Comparison of ENCODE assay signal across 20 cellular contexts in genomic region chr2:174180837-174181236, GRCh38.
A peak's percentile ranks its signal among the peaks of the same experiment; 100 is the strongest.
DNase-seq lines count a peak whose midpoint lies in the region; ATAC-seq, FAIRE-seq and TF ChIP-seq lines count a peak whose summit lies in the region.
"Had no signal": no experiment of that assay in that cellular context is flagged by ENCODE, and none has a peak within 500 bp of the region (broad histone marks: within the 10 kb centered on the region; RNA-seq: fewer than 3 reads in every experiment).

No MANE protein-coding gene starts in this region.

- H2BK12ac ChIP-seq in H9 (ENCODE audit: insufficient read length, low read depth, low read length) = no peak overlapping the region

- peaks cover 3% of the 10 kb centered on the region for H3K9me1 ChIP-seq in endothelial cell of umbilical vein (replicated peaks; ENCODE audit: control insufficient read depth, extremely low read depth, insufficient read depth, low read length)

- H2BK15ac ChIP-seq in H9 (ENCODE audit: low read depth, low read length) = no peak overlapping the region

- POLR2A ChIA-PET in A549 (lab: Yijun Ruan, JAX) = no interaction called here
- POLR2A ChIA-PET in endothelial cell of umbilical vein (lab: Charles Lee) = no interaction called here

- no peak for TF ChIP-seq POLR2A in A549 (IDR thresholded peaks at IDR 0.05; ENCODE audit: low read length)
- no peak for TF ChIP-seq POLR2A in endothelial cell of umbilical vein (IDR thresholded peaks at IDR 0.05; ENCODE audit: low read depth, low read length)

- ATAC-seq in A549 (peak in 1 of 2 experiments; percentile 68; a peak in 3 of 6 replicates), GM18498 (IDR thresholded peaks at IDR 0.05; ENCODE audit: unreplicated experiment) (no peak), GM19328 (IDR thresholded peaks at IDR 0.05; ENCODE audit: unreplicated experiment) (no peak)
- no peak for ATAC-seq in activated naive CD8-positive, alpha-beta T cell treated with anti-CD3 and anti-CD28 coated beads, Interleukin-2, amount 50 U/mL, for 24 hours

- no peak overlapping the region for H3K4ac ChIP-seq in H9 (ENCODE audit: low read depth, low read length)

- H3K9me3 Mint-ChIP-seq in H9 = peaks cover under 1 to 1% of the 10 kb centered on the region in 2 experiments; a peak in 4 of 5 replicates
- H3K9me3 Mint-ChIP-seq in activated naive CD8-positive, alpha-beta T cell treated with anti-CD3 and anti-CD28 coated beads, Interleukin-2, amount 50 U/mL, for 24 hours = peaks cover 8% of the 10 kb centered on the region
- H3K9me3 Mint-ChIP-seq: CD4-positive, alpha-beta T cell had no signal

- no peaks in the 10 kb centered on the region; the same call in 1 of the 2 replicates for H3K79me2 ChIP-seq in H9 (ENCODE audit: insufficient read depth, low read length)
- H3K79me2 ChIP-seq in endothelial cell of umbilical vein (ENCODE audit: control insufficient read depth, insufficient read depth, low read length) = peaks cover 51% of the 10 kb centered on the region

- H2AK5ac ChIP-seq in H9 (ENCODE audit: insufficient read length, low read length) = no peak overlapping the region

- no peak for TF ChIP-seq EP300 in A549 (IDR thresholded peaks at IDR 0.05)

- no peak overlapping the region for H4K8ac ChIP-seq in H9 (replicated peaks; ENCODE audit: insufficient read length, low read depth, low read length)

- H3K36me3 ChIP-seq in SK-N-MC (ENCODE audit: insufficient read depth, low read length) (peaks cover 10% of the 10 kb centered on the region; the same call in 1 of the 2 replicates), endothelial cell of umbilical vein (ENCODE audit: control insufficient read depth in 2 of 2, extremely low read depth in 1 of 2, insufficient read depth in 2 of 2, low read length in 2 of 2) (no peaks in the 10 kb centered on the region)

- FAIRE-seq in A549 (lab: Jason Lieb, UNC) (no peak), endothelial cell of umbilical vein (lab: Jason Lieb, UNC) (no peak)
- FAIRE-seq: A204.1 had no signal

- H3K9ac ChIP-seq in H9 (ENCODE audit: extremely low read depth, insufficient read length, low read length) = no peak overlapping the region
- no peak overlapping the region for H3K9ac ChIP-seq in SK-N-MC (ENCODE audit: insufficient read length)
- H3K9ac ChIP-seq in endothelial cell of umbilical vein (replicated peaks; ENCODE audit: extremely low read depth, insufficient read depth, low read length) = no peak overlapping the region
- H3K9ac ChIP-seq: SK-N-SH had no signal

- no peaks in the 10 kb centered on the region for H3K27me3 Mint-ChIP-seq in H9 (ENCODE audit: low read depth)
- no peaks in the 10 kb centered on the region for H3K27me3 Mint-ChIP-seq in activated naive CD8-positive, alpha-beta T cell treated with anti-CD3 and anti-CD28 coated beads, Interleukin-2, amount 50 U/mL, for 24 hours
- H3K27me3 Mint-ChIP-seq: CD4-positive, alpha-beta T cell; IgD-negative memory B cell had no signal

- H3K27ac ChIP-seq in A549 (no peak overlapping the region), H9 (ENCODE audit: insufficient read length, low read depth, low read length) (no peak overlapping the region), SK-N-MC (peak overlapping the region; percentile 43), endothelial cell of umbilical vein (ENCODE audit: insufficient read depth, low read depth, low read length) (no peak overlapping the region)

- no peaks in the 10 kb centered on the region for H3K23me2 ChIP-seq in H9 (ENCODE audit: insufficient read length, low read depth, low read length, poor library complexity, severe bottlenecking)

- no peak overlapping the region for H2BK5ac ChIP-seq in H9 (ENCODE audit: insufficient read length, low read length)

- H2AFZ ChIP-seq in H9 (ENCODE audit: low read length) = no peak overlapping the region
- no peak overlapping the region for H2AFZ ChIP-seq in endothelial cell of umbilical vein (ENCODE audit: low read depth, low read length)

- H4K20me1 ChIP-seq in H9 (ENCODE audit: control insufficient read depth, insufficient read depth, insufficient read length) (no peaks in the 10 kb centered on the region), endothelial cell of umbilical vein (replicated peaks; ENCODE audit: control insufficient read depth, extremely low read depth, insufficient read depth, low read length) (no peaks in the 10 kb centered on the region)

- peak in 1 of 2 experiments; percentile 16 for DNase-seq in A549 (ENCODE audit: low read depth in 1 of 2, low spot score in 1 of 2)
- DNase-seq in H9 = no peak
- no peak for DNase-seq in SK-N-MC (ENCODE audit: low read depth, low spot score)
- DNase-seq in endothelial cell of umbilical vein (ENCODE audit: low read depth, low spot score) = peak; percentile 3
- DNase-seq in activated naive CD8-positive, alpha-beta T cell treated with anti-CD3 and anti-CD28 coated beads, Interleukin-2, amount 50 U/mL, for 24 hours = no peak
- no peak for DNase-seq in C1 segment of cervical spinal cord (lab: John Stamatoyannopoulos, UW)
- DNase-seq: CD4-positive, alpha-beta T cell; COR-L47; DND-41; GOT3; Karpas-422; NCI-H1694 treated with DMSO at 0.1 percent for 48 hours; NCI-H446 treated with DMSO at 0.1 percent for 48 hours; NCI-H526 treated with DMSO at 0.1 percent for 48 hours; SHP77 had no signal

- H3K36me3 Mint-ChIP-seq in H9 (ENCODE audit: insufficient read depth in 1 of 3, low read depth in 3 of 3) = peaks cover 0 to 4% (median 2%) of the 10 kb centered on the region in 3 experiments; a peak in 5 of 7 replicates
- H3K36me3 Mint-ChIP-seq in activated naive CD8-positive, alpha-beta T cell treated with anti-CD3 and anti-CD28 coated beads, Interleukin-2, amount 50 U/mL, for 24 hours (ENCODE audit: low read depth) = peaks cover 31% of the 10 kb centered on the region

- TF ChIP-seq CTCF in A549 (IDR thresholded peaks at IDR 0.05) = no peak
- no peak for TF ChIP-seq CTCF in H9 (conservative IDR thresholded peaks at IDR 0.05)
- TF ChIP-seq CTCF in endothelial cell of umbilical vein (IDR thresholded peaks at IDR 0.05; ENCODE audit: extremely low read depth in 1 of 2, insufficient read depth in 1 of 2, low read depth in 1 of 2, low read length in 2 of 2) = no peak

- H3K23ac ChIP-seq in H9 (ENCODE audit: insufficient read length, low read depth, low read length) = no peak overlapping the region

- H2BK20ac ChIP-seq in H9 (ENCODE audit: low read depth, low read length, poor library complexity, severe bottlenecking) = no peak overlapping the region

- intact Hi-C loops in endothelial cell of umbilical vein (cut with micrococcal nuclease) = no loop called here

- BruUV-seq in endothelial cell of umbilical vein (replicated peaks; lab: Mats Ljungman, UMichigan) = no TSS peak

- H4K91ac ChIP-seq in H9 (ENCODE audit: insufficient read length, low read depth, low read length) = no peak overlapping the region

- no peaks in the 10 kb centered on the region for H3K79me1 ChIP-seq in H9 (ENCODE audit: insufficient read depth, low read depth, low read length, poor library complexity, severe bottlenecking)

- no peak overlapping the region for H3K18ac ChIP-seq in H9 (ENCODE audit: insufficient read length, low read depth, low read length)

- no peak overlapping the region for H2BK120ac ChIP-seq in H9 (ENCODE audit: low read depth, low read length, poor library complexity, severe bottlenecking)

- no peak overlapping the region for H3K14ac ChIP-seq in H9 (ENCODE audit: insufficient read depth, low read length)

- H3K27me3 ChIP-seq in H9 (ENCODE audit: insufficient read depth, low read length) (no peaks in the 10 kb centered on the region), endothelial cell of umbilical vein (ENCODE audit: control insufficient read depth in 2 of 2, insufficient read depth in 2 of 2, low read length in 2 of 2) (no peaks in the 10 kb centered on the region)

- TF ChIP-seq RAD21 in A549 (conservative IDR thresholded peaks at IDR 0.05 in 1 of 2, IDR thresholded peaks at IDR 0.05 in 1 of 2) = no peak

- H3K56ac ChIP-seq in H9 (ENCODE audit: insufficient read length, low read depth, low read length) = no peak overlapping the region

- peak overlapping the region in 2 of 3 experiments; percentile 16 to 75; a peak in 2 of 7 replicates for H3K27ac Mint-ChIP-seq in H9
- no peak overlapping the region for H3K27ac Mint-ChIP-seq in activated naive CD8-positive, alpha-beta T cell treated with anti-CD3 and anti-CD28 coated beads, Interleukin-2, amount 50 U/mL, for 24 hours
- H3K27ac Mint-ChIP-seq: CD4-positive, alpha-beta T cell had no signal

- H3K4me3 Mint-ChIP-seq in H9 = no peak overlapping the region
- H3K4me3 Mint-ChIP-seq in activated naive CD8-positive, alpha-beta T cell treated with anti-CD3 and anti-CD28 coated beads, Interleukin-2, amount 50 U/mL, for 24 hours = no peak overlapping the region
- H3K4me3 Mint-ChIP-seq: CD4-positive, alpha-beta T cell; IgD-negative memory B cell had no signal

- peaks cover 16% of the 10 kb centered on the region for H3K4me1 ChIP-seq in A549
- H3K4me1 ChIP-seq in H9 (ENCODE audit: insufficient read depth, low read length) = no peaks in the 10 kb centered on the region
- no peaks in the 10 kb centered on the region for H3K4me1 ChIP-seq in endothelial cell of umbilical vein (ENCODE audit: control insufficient read depth, extremely low read depth, insufficient read depth, low read length)

- no peak overlapping the region for H4K5ac ChIP-seq in H9 (ENCODE audit: insufficient read length, low read depth, low read length)

- H3K4me2 ChIP-seq in A549 (peak overlapping the region; percentile 25; the same call in 1 of the 3 replicates), H9 (ENCODE audit: insufficient read depth, insufficient read length, low read length) (no peak overlapping the region), endothelial cell of umbilical vein (ENCODE audit: insufficient read depth, low read length) (no peak overlapping the region)
- H3K4me2 ChIP-seq: SK-N-SH had no signal

- CTCF ChIA-PET in A549 (lab: Yijun Ruan, JAX) (interaction anchor here (0.9 kb wide), 1 partner anchor 16 kb away, joined by 4 read pairs; no protein-coding TSS in a partner anchor), endothelial cell of umbilical vein (lab: Charles Lee) (no interaction called here)

- H3K9me3 ChIP-seq in A549 = peaks cover 3% of the 10 kb centered on the region; the same call in 2 of the 3 replicates
- no peaks in the 10 kb centered on the region for H3K9me3 ChIP-seq in H9 (ENCODE audit: control insufficient read depth, low read depth, low read length)
- H3K9me3 ChIP-seq in SK-N-MC (ENCODE audit: low read depth, low read length) = no peaks in the 10 kb centered on the region
- H3K9me3 ChIP-seq in endothelial cell of umbilical vein (replicated peaks; ENCODE audit: control insufficient read depth, insufficient read depth, low read length) = no peaks in the 10 kb centered on the region

- dilution Hi-C loops in endothelial cell of umbilical vein (cut with MboI; ENCODE audit: extremely low pct_ligation_motif_present, low sequenced_read_pairs) = no loop called here

- H3T11ph ChIP-seq in H9 (ENCODE audit: low read length) = no peak overlapping the region

- H3K4me3 ChIP-seq in A549 = no peak overlapping the region
- no peak overlapping the region for H3K4me3 ChIP-seq in SK-N-MC
- H3K4me3 ChIP-seq in endothelial cell of umbilical vein (replicated peaks in 1 of 3; ENCODE audit: insufficient read depth in 1 of 3, low read depth in 1 of 3, low read length in 3 of 3) = no peak overlapping the region

- H3K4me1 Mint-ChIP-seq in H9 = peaks cover 10 to 16% of the 10 kb centered on the region in 2 experiments
- peaks cover 11% of the 10 kb centered on the region for H3K4me1 Mint-ChIP-seq in activated naive CD8-positive, alpha-beta T cell treated with anti-CD3 and anti-CD28 coated beads, Interleukin-2, amount 50 U/mL, for 24 hours
